Comparison of ENCODE assay signal across 32 cellular contexts in genomic region chr4:56077676-56078075, GRCh38.
DNase-seq lines count a peak whose midpoint lies in the region; ATAC-seq, FAIRE-seq and TF ChIP-seq lines count a peak whose summit lies in the region.
"Had no signal": no experiment of that assay in that cellular context is flagged by ENCODE, and none has a peak within 500 bp of the region (broad histone marks: within the 10 kb centered on the region; RNA-seq: fewer than 3 reads in every experiment).

No MANE protein-coding gene starts in this region.

- no peak overlapping the region for H4K8ac ChIP-seq in mesenchymal stem cell (ENCODE audit: low read length)

- H3K9me3 Mint-ChIP-seq in GM23338, result peaks cover 11% of the 10 kb centered on the region; the same call in 2 of the 3 replicates
- no peaks in the 10 kb centered on the region for H3K9me3 Mint-ChIP-seq in activated naive CD4-positive, alpha-beta T cell treated with anti-CD3 and anti-CD28 coated beads, Interleukin-2, amount 50 U/mL, for 72 hours
- H3K9me3 Mint-ChIP-seq: activated T-helper 2 cell treated with anti-CD3 and anti-CD28 coated beads, Interferon-gamma antibody, Interleukin-2, Interleukin-4, amounts not matched to agents 10 μg/mL and 5 μg/mL and 100 μg/mL, durations not matched to agents 14 hours and 24 hours and 36 hours had no signal

- H3K27me3 ChIP-seq in GM23338 (ENCODE audit: insufficient read depth) (no peaks in the 10 kb centered on the region), mesenchymal stem cell (ENCODE audit: control insufficient read depth in 1 of 2, insufficient read depth in 1 of 2, low read length in 2 of 2) (no peaks in the 10 kb centered on the region), pancreas (no peaks in the 10 kb centered on the region)
- H3K27me3 ChIP-seq: BLaER1, heart right ventricle, neural progenitor cell, spleen, testis had no signal

- no peak overlapping the region for H2BK120ac ChIP-seq in mesenchymal stem cell (ENCODE audit: low read depth, low read length)

- no peak overlapping the region for H2BK5ac ChIP-seq in mesenchymal stem cell (ENCODE audit: low read depth, low read length, poor library complexity, severe bottlenecking)

- peaks cover 19% of the 10 kb centered on the region; the same call in 2 of the 3 replicates for H3K4me1 Mint-ChIP-seq in GM23338

- no peak overlapping the region for H3K23ac ChIP-seq in mesenchymal stem cell (ENCODE audit: low read length in 2 of 2)

- no peak overlapping the region for H3K4me3 Mint-ChIP-seq in GM23338
- H3K4me3 Mint-ChIP-seq: activated CD8-positive, alpha-beta T cell treated with anti-CD3 and anti-CD28 coated beads, Interleukin-2, amount 10 ng/mL, durations not matched to agents 7 days and 5 days; neural progenitor cell; stimulated activated naive CD8-positive, alpha-beta T cell treated with anti-CD3 and anti-CD28 coated beads, Interleukin-15, Interleukin-2, amounts not matched to agents 100 ng/mL and 50 ng/mL, for 24 hours had no signal

- H3K4me3 ChIP-seq in GM23338, result no peak overlapping the region
- H3K4me3 ChIP-seq in cardiac fibroblast (replicated peaks in 1 of 2; ENCODE audit: low read depth in 2 of 2, low read length in 2 of 2), result no peak overlapping the region
- H3K4me3 ChIP-seq in mesenchymal stem cell (ENCODE audit: insufficient read depth in 1 of 2, low read depth in 1 of 2, low read length in 2 of 2), result no peak overlapping the region
- no peak overlapping the region for H3K4me3 ChIP-seq in kidney (ENCODE audit: low read length in 2 of 2)
- no peak overlapping the region for H3K4me3 ChIP-seq in pancreas
- H3K4me3 ChIP-seq: BLaER1, HAP-1, heart right ventricle, neural progenitor cell, spleen, testis had no signal

- no peak overlapping the region for H3K4me2 ChIP-seq in GM23338
- H3K4me2 ChIP-seq in mesenchymal stem cell (ENCODE audit: low read length, poor library complexity, severe bottlenecking), result no peak overlapping the region
- H3K4me2 ChIP-seq: BLaER1, neural progenitor cell had no signal

- H3K27ac ChIP-seq in GM23338 (ENCODE audit: low read depth) (no peak overlapping the region), mesenchymal stem cell (ENCODE audit: low read length, poor library complexity, severe bottlenecking) (no peak overlapping the region), kidney (ENCODE audit: low read depth in 2 of 2, low read length in 2 of 2) (no peak overlapping the region), pancreas (no peak overlapping the region)
- H3K27ac ChIP-seq: BLaER1, heart right ventricle, neural progenitor cell, spleen, testis had no signal

- H3K27ac Mint-ChIP-seq in GM23338, result no peak overlapping the region
- H3K27ac Mint-ChIP-seq in activated naive CD4-positive, alpha-beta T cell treated with anti-CD3 and anti-CD28 coated beads, Interleukin-2, amount 50 U/mL, for 72 hours, result no peak overlapping the region
- H3K27ac Mint-ChIP-seq: activated CD8-positive, alpha-beta T cell treated with anti-CD3 and anti-CD28 coated beads, Interleukin-2, amount 10 ng/mL, durations not matched to agents 7 days and 5 days; activated T-helper 2 cell treated with anti-CD3 and anti-CD28 coated beads, Interferon-gamma antibody, Interleukin-2, Interleukin-4, amounts not matched to agents 10 μg/mL and 5 μg/mL and 100 μg/mL, durations not matched to agents 14 hours and 24 hours and 36 hours; neural progenitor cell; stimulated activated naive CD8-positive, alpha-beta T cell treated with anti-CD3 and anti-CD28 coated beads, Interleukin-15, Interleukin-2, amounts not matched to agents 100 ng/mL and 50 ng/mL, for 24 hours had no signal

- H3K27me3 Mint-ChIP-seq in GM23338 (ENCODE audit: insufficient read depth, low read depth, poor library complexity), result no peaks in the 10 kb centered on the region

- intact Hi-C loops in kidney (cut with DNase I), result no loop called here
- intact Hi-C loops in pancreas (cut with DNase I), result no loop called here

- H3K36me3 ChIP-seq in GM23338 (ENCODE audit: insufficient read depth) (peaks cover 9% of the 10 kb centered on the region; the same call in 1 of the 2 replicates), mesenchymal stem cell (ENCODE audit: control insufficient read depth in 1 of 2, insufficient read depth in 2 of 2, low read depth in 1 of 2, low read length in 2 of 2) (no peaks in the 10 kb centered on the region), kidney (ENCODE audit: control insufficient read depth in 1 of 2, insufficient read depth in 2 of 2, low read length in 2 of 2) (no peaks in the 10 kb centered on the region), pancreas (no peaks in the 10 kb centered on the region)
- H3K36me3 ChIP-seq: HAP-1, heart right ventricle, spleen had no signal

- no peak overlapping the region for H4K91ac ChIP-seq in mesenchymal stem cell (ENCODE audit: low read length)

- H3K4me1 ChIP-seq in GM23338 (ENCODE audit: insufficient read depth) (no peaks in the 10 kb centered on the region), mesenchymal stem cell (ENCODE audit: control insufficient read depth, insufficient read depth, low read depth, low read length) (no peaks in the 10 kb centered on the region), kidney (ENCODE audit: control insufficient read depth in 1 of 2, insufficient read depth in 1 of 2, low read depth in 1 of 2, low read length in 2 of 2) (no peaks in the 10 kb centered on the region), pancreas (no peaks in the 10 kb centered on the region)
- H3K4me1 ChIP-seq: HAP-1, heart right ventricle, spleen, testis had no signal

- H2AFZ ChIP-seq in GM23338 (no peak overlapping the region), mesenchymal stem cell (ENCODE audit: low read depth, low read length) (no peak overlapping the region)
- H2AFZ ChIP-seq: neural progenitor cell had no signal

- 100% methylated on average over 1 of the region's 2 CpGs for WGBS in mesenchymal stem cell
- WGBS in pancreas, 2 donors, result 73 to 85% methylated on average over 2 of the region's 2 CpGs

- no peak overlapping the region for H3K18ac ChIP-seq in mesenchymal stem cell (ENCODE audit: low read depth in 1 of 2, low read length in 2 of 2)

- no peaks in the 10 kb centered on the region for H3F3A ChIP-seq in GM23338 (replicated peaks; ENCODE audit: low read depth)

- TF ChIP-seq CTCF in GM23338 (conservative IDR thresholded peaks at IDR 0.05; ENCODE audit: low read depth in 2 of 2) (no peak), cardiac fibroblast (IDR thresholded peaks at IDR 0.05; ENCODE audit: low read depth, low read length) (no peak), kidney (IDR thresholded peaks at IDR 0.05; ENCODE audit: borderline replicate concordance, extremely low read depth, insufficient read depth) (no peak), pancreas (IDR thresholded peaks at IDR 0.05) (no peak)

- H3K9ac ChIP-seq in mesenchymal stem cell (ENCODE audit: low read length) (no peak overlapping the region), kidney (ENCODE audit: low read length in 2 of 2) (no peak overlapping the region)
- H3K9ac ChIP-seq: BLaER1, neural progenitor cell had no signal

- peaks cover 35% of the 10 kb centered on the region for H3K79me2 ChIP-seq in GM23338 (replicated peaks; ENCODE audit: insufficient read depth)

- no peak overlapping the region for H2AK5ac ChIP-seq in mesenchymal stem cell (ENCODE audit: low read length, severe bottlenecking)

- no peak overlapping the region for H3K4ac ChIP-seq in mesenchymal stem cell (ENCODE audit: low read depth in 1 of 2, low read length in 2 of 2)

- no peak overlapping the region for H2BK15ac ChIP-seq in mesenchymal stem cell (ENCODE audit: low read depth, poor library complexity, severe bottlenecking)

- H3K9me3 ChIP-seq in mesenchymal stem cell (ENCODE audit: control insufficient read depth, low read length) (peaks cover 9% of the 10 kb centered on the region), kidney (ENCODE audit: control insufficient read depth in 1 of 2, low read length in 2 of 2) (peaks cover 6 to 7% of the 10 kb centered on the region in 2 donors), pancreas (no peaks in the 10 kb centered on the region)
- H3K9me3 ChIP-seq: HAP-1, testis had no signal

- peaks cover 17% of the 10 kb centered on the region for H3K79me1 ChIP-seq in mesenchymal stem cell (replicated peaks; ENCODE audit: low read length, poor library complexity, severe bottlenecking)

- no peak for FAIRE-seq in kidney (lab: Jason Lieb, UNC)
- FAIRE-seq in pancreas (lab: Jason Lieb, UNC), result no peak

- ATAC-seq in GM23338 (no peak), pancreas (no peak)
- no peak for ATAC-seq in activated naive CD4-positive, alpha-beta T cell treated with anti-CD3 and anti-CD28 coated beads, Interleukin-2, amount 50 U/mL, for 72 hours
- ATAC-seq: activated CD8-positive, alpha-beta T cell treated with anti-CD3 and anti-CD28 coated beads, Interleukin-2, amount 10 ng/mL, durations not matched to agents 7 days and 5 days; esophagus mucosa; heart right ventricle; left cardiac atrium; right cardiac atrium; Right ventricle myocardium inferior had no signal

- H3K9me2 ChIP-seq in GM23338 (ENCODE audit: insufficient read depth), result no peaks in the 10 kb centered on the region

- H3K14ac ChIP-seq in mesenchymal stem cell (ENCODE audit: low read length in 2 of 2), result no peak overlapping the region

- peak; percentile 18 for DNase-seq in GM23338 (ENCODE audit: low spot score)
- DNase-seq in NCI-H69 (lab: John Stamatoyannopoulos, UW), result peak; percentile 35
- DNase-seq in cardiac fibroblast (ENCODE audit: low read depth in 2 of 2), result peak; percentile 11 to 33
- peak; percentile 6 for DNase-seq in mesenchymal stem cell
- DNase-seq in kidney, result no peak
- no peak for DNase-seq in pancreas
- DNase-seq in activated naive CD4-positive, alpha-beta T cell treated with anti-CD3 and anti-CD28 coated beads, Interleukin-2, amount 50 U/mL, for 72 hours (ENCODE audit: low spot score in 2 of 2), result no peak
- no peak for DNase-seq in activated CD4-positive, CD25-positive, alpha-beta regulatory T cell (lab: John Stamatoyannopoulos, UW)
- DNase-seq: activated CD4-positive, alpha-beta T cell treated with anti-CD3 and anti-CD28 coated beads for 4 hours; activated CD8-positive, alpha-beta T cell treated with anti-CD3 and anti-CD28 coated beads, Interleukin-2, amount 10 ng/mL, durations not matched to agents 7 days and 5 days; activated naive CD4-positive, alpha-beta T cell treated with anti-CD3 and anti-CD28 coated beads, Interleukin-2, amount 50 U/mL, for 16 hours; activated T-cell treated with anti-CD3 and anti-CD28 coated beads for 4 hours; caudate nucleus; dermis blood vessel endothelial cell; DMS79; foreskin melanocyte; heart right ventricle; left cardiac atrium; mammary epithelial cell; NCI-H1694; NCI-H510A treated with DMSO at 0.1 percent for 48 hours; right cardiac atrium; spleen; stimulated activated CD4-positive, alpha-beta T cell treated with anti-CD3 and anti-CD28 coated beads, Interleukin-2, amount 100 ng/mL, for 24 hours; testis had no signal

- no peaks in the 10 kb centered on the region; the same call in 1 of the 2 replicates for H4K20me1 ChIP-seq in GM23338 (replicated peaks; ENCODE audit: insufficient read depth)
- H4K20me1 ChIP-seq: BLaER1 had no signal

- H3K36me3 Mint-ChIP-seq in GM23338 (ENCODE audit: low read depth), result peaks cover 15% of the 10 kb centered on the region; the same call in 2 of the 3 replicates
- no peaks in the 10 kb centered on the region for H3K36me3 Mint-ChIP-seq in activated naive CD4-positive, alpha-beta T cell treated with anti-CD3 and anti-CD28 coated beads, Interleukin-2, amount 50 U/mL, for 72 hours

- no peak overlapping the region for H2BK12ac ChIP-seq in mesenchymal stem cell (ENCODE audit: low read length in 2 of 2)

Comparison
In these comparisons a context has a peak if more than half of its experiments do, and no peak if none do; other contexts are left out.
1. DNase-seq: peak in GM23338 (single experiment), NCI-H69 (single experiment), cardiac fibroblast (2 of 2) and mesenchymal stem cell (single experiment); none in kidney (single experiment), pancreas (0 of 6), activated naive CD4-positive, alpha-beta T cell treated with anti-CD3 and anti-CD28 coated beads, Interleukin-2, amount 50 U/mL, for 72 hours (0 of 2) and activated CD4-positive, CD25-positive, alpha-beta regulatory T cell (0 of 4).